Comparison of ENCODE assay signal across 28 cellular contexts in the genomic region with DNA sequence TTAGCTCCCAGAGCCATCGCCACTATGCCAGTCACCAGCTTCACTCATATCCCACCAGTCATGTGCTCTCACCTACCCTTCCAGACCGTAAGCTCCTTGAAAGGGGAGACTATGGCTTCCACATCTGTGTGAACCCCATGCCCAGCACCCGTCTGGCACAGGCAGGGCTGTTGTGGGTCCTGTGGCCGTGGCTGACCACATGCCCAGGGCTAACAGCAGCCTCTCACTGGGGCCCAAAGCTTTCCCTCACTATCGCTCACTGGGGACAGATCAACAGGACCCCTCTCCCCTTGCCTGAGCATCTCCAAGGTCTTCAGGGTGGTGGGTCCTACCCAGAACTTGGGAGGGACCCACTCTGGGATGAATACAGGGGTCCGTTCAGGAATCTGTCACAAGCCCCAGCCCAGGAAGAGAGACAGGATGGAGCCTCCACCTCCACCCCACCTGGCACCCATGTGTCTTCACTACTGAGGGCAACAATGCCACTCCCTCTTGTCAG.
"Had no signal": no experiment of that assay in that cellular context is flagged by ENCODE, and none has a peak within 500 bp of the region (broad histone marks: within the 10 kb centered on the region; RNA-seq: fewer than 3 reads in every experiment).

No MANE protein-coding gene starts in this region.

- H3K27ac ChIP-seq: dorsolateral prefrontal cortex, epithelial cell of prostate, gastroesophageal sphincter, heart left ventricle, hepatocyte, neural progenitor cell, prostate gland, right atrium auricular region, sigmoid colon, testis, tibial artery, upper lobe of left lung had no signal

- H3K9me3 ChIP-seq: gastroesophageal sphincter, heart left ventricle, mucosa of descending colon, prostate gland, right atrium auricular region, sigmoid colon, testis, tibial artery, upper lobe of left lung had no signal

- H3K9ac ChIP-seq: neural progenitor cell had no signal

- H3K4me1 ChIP-seq: gastroesophageal sphincter, prostate gland, sigmoid colon, testis, upper lobe of left lung had no signal

- H3K4me3 ChIP-seq: dorsolateral prefrontal cortex, gastroesophageal sphincter, heart left ventricle, hepatocyte, lung, mucosa of descending colon, neural progenitor cell, prostate gland, right atrium auricular region, sigmoid colon, testis, tibial artery, upper lobe of left lung had no signal

- H3K36me3 ChIP-seq: gastroesophageal sphincter, heart left ventricle, neural progenitor cell, prostate gland, right atrium auricular region, sigmoid colon, tibial artery, upper lobe of left lung had no signal

- H3K36me3 Mint-ChIP-seq: memory B cell; mesothelial cell of epicardium; naive B cell; natural killer cell treated with Interleukin-12 subunit alpha and Interleukin-12 subunit beta and Interleukin-15 and Interleukin-18, amount 100 ng/mL, for 72 hours; neural progenitor cell had no signal

- DNase-seq: effector CD4-positive, alpha-beta T cell; foreskin fibroblast; heart left ventricle; kidney; mucosa of descending colon; naive B cell; nucleus accumbens; stimulated activated CD4-positive, alpha-beta T cell treated with anti-CD3 and anti-CD28 coated beads, Interleukin-4, amount 100 ng/mL, for 4 hours; stimulated activated naive CD4-positive, alpha-beta T cell; stimulated activated naive CD8-positive, alpha-beta T cell treated with anti-CD3 and anti-CD28 coated beads, Interleukin-15, amount 100 ng/mL, for 72 hours; testis; tibial artery had no signal

- H2AFZ ChIP-seq: hepatocyte, neural progenitor cell had no signal

- ATAC-seq: esophagus mucosa; gastroesophageal sphincter; heart left ventricle; left lobe of liver; mucosa of descending colon; natural killer cell treated with Interleukin-12 subunit alpha and Interleukin-12 subunit beta and Interleukin-15 and Interleukin-18, amount 100 ng/mL, for 72 hours; stimulated activated naive CD8-positive, alpha-beta T cell treated with anti-CD3 and anti-CD28 coated beads, Interleukin-15, amount 100 ng/mL, for 72 hours had no signal

- H3K4me2 ChIP-seq: hepatocyte, neural progenitor cell had no signal

- H3K9me3 Mint-ChIP-seq: memory B cell; natural killer cell treated with Interleukin-12 subunit alpha and Interleukin-12 subunit beta and Interleukin-15 and Interleukin-18, amount 100 ng/mL, for 72 hours; neural progenitor cell; stimulated activated naive CD8-positive, alpha-beta T cell treated with anti-CD3 and anti-CD28 coated beads, Interleukin-15, amount 100 ng/mL, for 72 hours had no signal

- H3K27ac Mint-ChIP-seq: memory B cell; mesothelial cell of epicardium; naive B cell; natural killer cell treated with Interleukin-12 subunit alpha and Interleukin-12 subunit beta and Interleukin-15 and Interleukin-18, amount 100 ng/mL, for 72 hours; neural progenitor cell; stimulated activated naive CD8-positive, alpha-beta T cell treated with anti-CD3 and anti-CD28 coated beads, Interleukin-15, amount 100 ng/mL, for 72 hours had no signal

- FAIRE-seq: kidney, urothelium cell line had no signal

- H3K4me1 Mint-ChIP-seq: memory B cell; mesothelial cell of epicardium; naive B cell; stimulated activated naive CD8-positive, alpha-beta T cell treated with anti-CD3 and anti-CD28 coated beads, Interleukin-15, amount 100 ng/mL, for 72 hours had no signal

- H3K27me3 ChIP-seq: dorsolateral prefrontal cortex, gastroesophageal sphincter, hepatocyte, neural progenitor cell, right atrium auricular region, sigmoid colon, testis, tibial artery, upper lobe of left lung had no signal

- H3K4me3 Mint-ChIP-seq: memory B cell; mesothelial cell of epicardium; natural killer cell treated with Interleukin-12 subunit alpha and Interleukin-12 subunit beta and Interleukin-15 and Interleukin-18, amount 100 ng/mL, for 72 hours; neural progenitor cell; stimulated activated naive CD8-positive, alpha-beta T cell treated with anti-CD3 and anti-CD28 coated beads, Interleukin-15, amount 100 ng/mL, for 72 hours had no signal
